Comparison of ENCODE assay signal across 9 cellular contexts in the genomic region with DNA sequence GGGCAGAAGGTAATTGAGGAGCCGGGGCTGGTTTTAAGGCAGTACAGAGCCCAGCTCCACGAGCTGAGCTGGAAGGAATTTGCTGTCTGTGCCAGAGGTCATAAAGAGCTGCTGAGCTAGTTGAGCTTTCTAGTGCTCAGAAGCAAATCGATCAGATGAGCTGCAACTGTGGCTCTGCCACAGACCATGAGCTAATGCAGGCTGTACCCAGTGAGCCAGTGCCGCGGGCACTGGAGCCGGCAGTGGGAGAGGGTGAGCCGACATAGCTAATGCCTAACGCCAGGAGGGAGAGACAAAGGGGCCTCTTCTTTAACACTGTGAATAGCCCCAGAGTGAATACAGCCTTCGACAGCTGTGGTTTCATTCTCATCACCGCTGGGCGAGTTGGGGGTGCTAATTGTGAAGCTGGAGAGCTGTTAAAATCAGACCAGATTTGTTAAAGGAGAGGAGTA.
DNase-seq lines count a peak whose midpoint lies in the region; ATAC-seq and TF ChIP-seq lines count a peak whose summit lies in the region.
"Had no signal": no experiment of that assay in that cellular context is flagged by ENCODE, and none has a peak within 500 bp of the region (broad histone marks: within the 10 kb centered on the region; RNA-seq: fewer than 3 reads in every experiment).

No MANE protein-coding gene starts in this region.

- no peaks in the 10 kb centered on the region for H3K9me3 Mint-ChIP-seq in mesothelial cell of epicardium

- 34 to 35% methylated on average over 11 of the region's 11 CpGs for WGBS in aorta, 2 donors

- no peak for TF ChIP-seq POLR2A in uterus (IDR thresholded peaks at IDR 0.05)

- H3K36me3 ChIP-seq in aorta (ENCODE audit: control insufficient read depth in 1 of 2, insufficient read depth in 2 of 2, low read length in 1 of 2): no peaks in the 10 kb centered on the region
- no peaks in the 10 kb centered on the region for H3K36me3 ChIP-seq in uterus

- no peak overlapping the region for H3K4me3 Mint-ChIP-seq in mesothelial cell of epicardium

- no peaks in the 10 kb centered on the region for H3K27me3 Mint-ChIP-seq in mesothelial cell of epicardium (ENCODE audit: low read depth)

- intact Hi-C loops in Right ventricle myocardium superior (cut with DNase I) (no loop called here), cardiac septum (cut with DNase I) (no loop called here), aorta (cut with DNase I) (no loop called here), uterus (cut with DNase I; ENCODE audit: low total_unique reads) (no loop called here)

- H3K27me3 ChIP-seq in aorta (ENCODE audit: control insufficient read depth in 1 of 2, insufficient read depth in 2 of 2, low read length in 1 of 2) (no peaks in the 10 kb centered on the region), uterus (no peaks in the 10 kb centered on the region)

- DNase-seq in Right ventricle myocardium superior (peak; percentile 38), cardiac septum (ENCODE audit: low spot score) (no peak), coronary artery (ENCODE audit: low spot score) (no peak), mesothelial cell of epicardium (ENCODE audit: low spot score in 2 of 2, unreplicated experiment in 2 of 2) (no peak), aorta (no peak), uterus (no peak)
- no peak for DNase-seq in activated CD4-positive, alpha-beta T cell treated with anti-CD3 and anti-CD28 coated beads for 48 hours

- H3K4me1 ChIP-seq in aorta (ENCODE audit: control insufficient read depth in 1 of 2, insufficient read depth in 2 of 2, low read length in 2 of 2): no peaks in the 10 kb centered on the region
- H3K4me1 ChIP-seq in uterus: no peaks in the 10 kb centered on the region

- H3K4me1 Mint-ChIP-seq in mesothelial cell of epicardium: peaks cover 31% of the 10 kb centered on the region

- ATAC-seq in Right ventricle myocardium superior (ENCODE audit: poor library complexity): peak; percentile 54
- ATAC-seq in aorta (ENCODE audit: low FRiP score): peak; percentile 39
- ATAC-seq in GM18498 (IDR thresholded peaks at IDR 0.05; ENCODE audit: unreplicated experiment): no peak

- H3K4me3 ChIP-seq in coronary artery (peak overlapping the region; percentile 37), aorta (ENCODE audit: low read length in 2 of 2) (no peak overlapping the region), uterus (peak overlapping the region in 1 of 2 donors; percentile 16)

- H3K27ac ChIP-seq in coronary artery: no peak overlapping the region
- no peak overlapping the region for H3K27ac ChIP-seq in aorta (ENCODE audit: low read depth in 1 of 2, low read length in 2 of 2)
- H3K27ac ChIP-seq in uterus: peak overlapping the region in 1 of 2 donors; percentile 39
- H3K27ac ChIP-seq: C4-2B had no signal

- H3K27ac Mint-ChIP-seq in mesothelial cell of epicardium: peak overlapping the region; percentile 94

- H3K36me3 Mint-ChIP-seq in mesothelial cell of epicardium: no peaks in the 10 kb centered on the region

- no peak for TF ChIP-seq CTCF in coronary artery (IDR thresholded peaks at IDR 0.05)
- TF ChIP-seq CTCF in mesothelial cell of epicardium (IDR thresholded peaks at IDR 0.05; ENCODE audit: unreplicated experiment): no peak
- TF ChIP-seq CTCF in uterus (IDR thresholded peaks at IDR 0.05): no peak

- H3K9me3 ChIP-seq in aorta (ENCODE audit: control insufficient read depth, low read length): no peaks in the 10 kb centered on the region
- H3K9me3 ChIP-seq in uterus: no peaks in the 10 kb centered on the region
